In genomic region chr6:107185570-107185969, GRCh38 we compare ENCODE assay signal across 9 cellular contexts.
DNase-seq lines count a peak whose midpoint lies in the region; ATAC-seq and TF ChIP-seq lines count a peak whose summit lies in the region.
"Had no signal": no experiment of that assay in that cellular context is flagged by ENCODE, and none has a peak within 500 bp of the region (broad histone marks: within the 10 kb centered on the region; RNA-seq: fewer than 3 reads in every experiment).

No MANE protein-coding gene starts in this region.

- TF ChIP-seq POLR2A in tibial nerve (IDR thresholded peaks at IDR 0.05) = no peak

- H3K27ac Mint-ChIP-seq in chondrocyte (ENCODE audit: unreplicated experiment) = no peak overlapping the region
- H3K27ac Mint-ChIP-seq: activated B cell treated with CpG ODN at 0.5 μM for 24 hours had no signal

- peak; percentile 43 for DNase-seq in DMS 273 (lab: John Stamatoyannopoulos, UW; ENCODE audit: unreplicated experiment)
- peak; percentile 47 for DNase-seq in NCI-H146 treated with DMSO at 0.1 percent for 48 hours (lab: John Stamatoyannopoulos, UW; ENCODE audit: unreplicated experiment)
- no peak for DNase-seq in chondrocyte (ENCODE audit: low spot score)
- peak; percentile 44 for DNase-seq in midbrain (lab: John Stamatoyannopoulos, UW)
- no peak for DNase-seq in tibial nerve (ENCODE audit: low spot score in 2 of 2)
- DNase-seq in foreskin melanocyte = no peak
- no peak for DNase-seq in stimulated activated CD4-positive, alpha-beta T cell treated with anti-CD3 and anti-CD28 coated beads, Interleukin-4, amount 100 ng/mL, for 4 hours
- DNase-seq: activated B cell treated with CpG ODN at 0.5 μM for 24 hours had no signal

- H3K4me1 Mint-ChIP-seq in chondrocyte (ENCODE audit: low read depth) = no peaks in the 10 kb centered on the region
- H3K4me1 Mint-ChIP-seq: activated B cell treated with CpG ODN at 0.5 μM for 24 hours had no signal

- WGBS in tibial nerve, 2 donors = 65 to 66% methylated on average over 7 of the region's 7 CpGs

- H3K4me1 ChIP-seq in tibial nerve = no peaks in the 10 kb centered on the region

- H3K27ac ChIP-seq in tibial nerve = no peak overlapping the region

- H3K4me3 ChIP-seq in tibial nerve = no peak overlapping the region

- no peaks in the 10 kb centered on the region for H3K27me3 Mint-ChIP-seq in chondrocyte (ENCODE audit: low read depth)
- H3K27me3 Mint-ChIP-seq: activated B cell treated with CpG ODN at 0.5 μM for 24 hours had no signal

- no peaks in the 10 kb centered on the region for H3K9me3 ChIP-seq in tibial nerve

- no peaks in the 10 kb centered on the region for H3K9me3 Mint-ChIP-seq in chondrocyte (ENCODE audit: low read depth)
- H3K9me3 Mint-ChIP-seq: activated B cell treated with CpG ODN at 0.5 μM for 24 hours had no signal

- TF ChIP-seq CTCF in chondrocyte (IDR thresholded peaks at IDR 0.05) = peak; percentile 63
- no peak for TF ChIP-seq CTCF in tibial nerve (IDR thresholded peaks at IDR 0.05)

- no peak for ATAC-seq in HG02759 (IDR thresholded peaks at IDR 0.05; ENCODE audit: unreplicated experiment)

- peaks cover 1% of the 10 kb centered on the region for H3K36me3 Mint-ChIP-seq in chondrocyte (ENCODE audit: low read depth)

- peaks cover 0 to 19% (median 0%) of the 10 kb centered on the region in 3 donors for H3K36me3 ChIP-seq in tibial nerve

- H3K4me3 Mint-ChIP-seq in chondrocyte (ENCODE audit: unreplicated experiment) = no peak overlapping the region
- H3K4me3 Mint-ChIP-seq: activated B cell treated with CpG ODN at 0.5 μM for 24 hours had no signal

- H3K27me3 ChIP-seq in tibial nerve = no peaks in the 10 kb centered on the region

- no peak for TF ChIP-seq EP300 in tibial nerve (IDR thresholded peaks at IDR 0.05)

Comparison
In these comparisons a context has a peak if more than half of its experiments do, and no peak if none do; other contexts are left out.
1. DNase-seq: peak in DMS 273 (single experiment), NCI-H146 treated with DMSO at 0.1 percent for 48 hours (single experiment) and midbrain (single experiment); none in chondrocyte (single experiment), tibial nerve (0 of 2), foreskin melanocyte (single experiment) and stimulated activated CD4-positive, alpha-beta T cell treated with anti-CD3 and anti-CD28 coated beads, Interleukin-4, amount 100 ng/mL, for 4 hours (0 of 2).